In the genomic region with DNA sequence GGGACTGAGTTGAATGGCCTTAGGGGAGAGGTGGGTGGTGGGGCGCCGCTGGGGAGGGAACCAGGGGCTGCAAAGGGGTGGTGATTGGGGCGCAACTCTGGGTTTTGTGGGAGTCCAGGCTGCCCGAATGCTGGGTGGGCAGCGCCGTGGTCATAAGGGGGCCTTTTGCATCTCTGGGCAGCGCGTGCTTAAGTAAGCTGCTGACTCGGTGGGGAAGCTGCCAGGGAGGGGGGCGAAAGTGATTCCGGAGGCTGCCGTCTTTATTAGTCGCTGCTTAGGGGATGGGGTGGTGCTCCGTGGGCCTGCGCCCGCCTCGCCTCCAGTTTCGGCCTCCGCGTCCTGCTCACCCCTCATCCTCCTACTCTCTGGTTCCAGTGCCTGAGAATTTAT, we compare ENCODE assay signal across 8 cellular contexts. TPM values are rescaled to one million over a fixed set of nuclear protein-coding genes. Genes with fewer than 3 reads are reported as not detected.
DNase-seq lines count a peak whose midpoint lies in the region; ATAC-seq and TF ChIP-seq lines count a peak whose summit lies in the region.

No MANE protein-coding gene starts in this region.

- peak overlapping the region; percentile 82 for H3K27ac Mint-ChIP-seq in T-helper 17 cell
- peak overlapping the region; percentile 84 for H3K27ac Mint-ChIP-seq in stimulated activated naive CD8-positive, alpha-beta T cell treated with anti-CD3 and anti-CD28 coated beads, Interleukin-15, Interleukin-2, amounts not matched to agents 100 ng/mL and 50 ng/mL, for 24 hours

- no peaks in the 10 kb centered on the region for H3K27me3 Mint-ChIP-seq in T-helper 17 cell
- H3K27me3 Mint-ChIP-seq in stimulated activated naive CD8-positive, alpha-beta T cell treated with anti-CD3 and anti-CD28 coated beads, Interleukin-15, Interleukin-2, amounts not matched to agents 100 ng/mL and 50 ng/mL, for 24 hours: no peaks in the 10 kb centered on the region

- peaks cover 27% of the 10 kb centered on the region for H3K4me1 Mint-ChIP-seq in T-helper 17 cell
- H3K4me1 Mint-ChIP-seq in stimulated activated naive CD8-positive, alpha-beta T cell treated with anti-CD3 and anti-CD28 coated beads, Interleukin-15, Interleukin-2, amounts not matched to agents 100 ng/mL and 50 ng/mL, for 24 hours (ENCODE audit: low read depth): peaks cover 38% of the 10 kb centered on the region

- DNase-seq in NCI-H1105 treated with DMSO at 0.1 percent for 48 hours (lab: John Stamatoyannopoulos, UW) (peak; percentile 36), NCI-H1105 (lab: John Stamatoyannopoulos, UW) (no peak), T-helper 17 cell (peak in 1 of 3 donors; percentile 9), dorsolateral prefrontal cortex (peak in 8 of 10 donors; percentile 21 to 64 (median 52)), lower lobe of right lung (no peak)
- DNase-seq in Jurkat, Clone E6-1 (ENCODE audit: low read depth, low spot score): peak; percentile 19

- H3K36me3 Mint-ChIP-seq in T-helper 17 cell (ENCODE audit: low read depth): no peaks in the 10 kb centered on the region
- no peaks in the 10 kb centered on the region for H3K36me3 Mint-ChIP-seq in stimulated activated naive CD8-positive, alpha-beta T cell treated with anti-CD3 and anti-CD28 coated beads, Interleukin-15, Interleukin-2, amounts not matched to agents 100 ng/mL and 50 ng/mL, for 24 hours (ENCODE audit: low read depth)

- TF ChIP-seq CTCF in dorsolateral prefrontal cortex (IDR thresholded peaks at IDR 0.05 in 54 of 56, conservative IDR thresholded peaks at IDR 0.05 in 2 of 56; ENCODE audit: low read depth in 1 of 56, partially characterized antibody in 56 of 56): no peak
- TF ChIP-seq CTCF in lower lobe of right lung (IDR thresholded peaks at IDR 0.05): no peak

- H3K4me3 Mint-ChIP-seq in T-helper 17 cell: peak overlapping the region; percentile 91
- peak overlapping the region; percentile 87 for H3K4me3 Mint-ChIP-seq in stimulated activated naive CD8-positive, alpha-beta T cell treated with anti-CD3 and anti-CD28 coated beads, Interleukin-15, Interleukin-2, amounts not matched to agents 100 ng/mL and 50 ng/mL, for 24 hours

- intact Hi-C loops in dorsolateral prefrontal cortex (cut with DNase I) (no loop called here), lower lobe of right lung (cut with DNase I) (no loop called here)

- H3K27ac ChIP-seq in dorsolateral prefrontal cortex: peak overlapping the region in 57 of 59 donors; percentile 85 to 99 (median 97)
- peak overlapping the region; percentile 93 for H3K27ac ChIP-seq in lower lobe of right lung

- peak overlapping the region; percentile 85 for H3K4me3 ChIP-seq in Jurkat, Clone E6-1 (ENCODE audit: low read length)
- H3K4me3 ChIP-seq in dorsolateral prefrontal cortex (peak overlapping the region; percentile 70 to 100 (median 90)), lower lobe of right lung (peak overlapping the region; percentile 73)

- no peaks in the 10 kb centered on the region for H3K9me3 Mint-ChIP-seq in stimulated activated naive CD8-positive, alpha-beta T cell treated with anti-CD3 and anti-CD28 coated beads, Interleukin-15, Interleukin-2, amounts not matched to agents 100 ng/mL and 50 ng/mL, for 24 hours

- H3K36me3 ChIP-seq in lower lobe of right lung: peaks cover 11% of the 10 kb centered on the region

- ATAC-seq in T-helper 17 cell (no peak), lower lobe of right lung (peak in 1 of 2 donors; percentile 1), HG02610 (IDR thresholded peaks at IDR 0.05; ENCODE audit: unreplicated experiment) (no peak)

- peaks cover 39% of the 10 kb centered on the region for H3K4me1 ChIP-seq in lower lobe of right lung

- H3K27me3 ChIP-seq in dorsolateral prefrontal cortex: no peaks in the 10 kb centered on the region
- no peaks in the 10 kb centered on the region for H3K27me3 ChIP-seq in lower lobe of right lung (ENCODE audit: low read depth)

- H3K9me3 ChIP-seq in T-helper 17 cell (ENCODE audit: control insufficient read depth, low read length, poor library complexity, severe bottlenecking): no peaks in the 10 kb centered on the region
- no peaks in the 10 kb centered on the region for H3K9me3 ChIP-seq in lower lobe of right lung

RNA-seq across cellular contexts. Expression of gene PTPA, which starts 0.5 kb away (rescaled TPM):
- 144 TPM for polyA plus RNA-seq in Jurkat, Clone E6-1 (2012; ENCODE audit: insufficient read depth, insufficient read length)
- total RNA-seq in T-helper 17 cell (10 to 100 TPM; 49.8 to 50.0 TPM), dorsolateral prefrontal cortex (100 to 1,000 TPM; 149 to 296 (median 203) TPM), lower lobe of right lung (100 TPM)

RNA-seq across cellular contexts. Expression of gene CRAT, which starts 1.2 kb away (rescaled TPM):
- polyA plus RNA-seq in Jurkat, Clone E6-1 (2012; ENCODE audit: insufficient read depth, insufficient read length): 17.7 TPM
- total RNA-seq in T-helper 17 cell: 10 to 100 TPM; 12.9 to 23.3 TPM
- total RNA-seq in dorsolateral prefrontal cortex: 10 to 100 TPM; 32.6 to 71.0 (median 47.5) TPM
- 23.2 TPM for total RNA-seq in lower lobe of right lung

RNA-seq across cellular contexts. Expression of gene DOLPP1, which starts 30.8 kb away (rescaled TPM):
- 21.1 TPM for polyA plus RNA-seq in Jurkat, Clone E6-1 (2012; ENCODE audit: insufficient read depth, insufficient read length)
- total RNA-seq in T-helper 17 cell: 1 to 10 TPM; 5.3 to 8.0 TPM
- total RNA-seq in dorsolateral prefrontal cortex: 10 to 100 TPM in 118 of 120 experiments, 1 to 10 TPM in 2; 9.9 to 26.6 (median 16.5) TPM
- 9.5 TPM for total RNA-seq in lower lobe of right lung

Comparison
In these comparisons a context has a peak if more than half of its experiments do, and no peak if none do; other contexts are left out.
1. DNase-seq: peak in NCI-H1105 treated with DMSO at 0.1 percent for 48 hours (single experiment), Jurkat, Clone E6-1 (single experiment) and dorsolateral prefrontal cortex (8 of 10); none in NCI-H1105 (single experiment) and lower lobe of right lung (single experiment).
2. Peak in every context shown above with its lines, with median percentiles within 50 percentile points of each other: H3K4me3 ChIP-seq.